21 cellular contexts compared by ENCODE assay signal in genomic region chr9:137002646-137003041, GRCh38. TPM values are rescaled to one million over a fixed set of nuclear protein-coding genes. Genes with fewer than 3 reads are reported as not detected.
"Had no signal": no experiment of that assay in that cellular context is flagged by ENCODE, and none has a peak within 500 bp of the region (broad histone marks: within the 10 kb centered on the region; RNA-seq: fewer than 3 reads in every experiment).

No MANE protein-coding gene starts in this region.

- H3K9me3 ChIP-seq: MG63, SK-N-SH had no signal

- H3K4me3 ChIP-seq: MG63 had no signal

- H3K27me3 ChIP-seq: MG63 had no signal

- H3K36me3 ChIP-seq: MG63 had no signal

- H3K4me2 ChIP-seq: SK-N-SH had no signal

- DNase-seq: Karpas-422, KG1, MG63, NCI-H1092, NCI-H1105 treated with DMSO at 0.1 percent for 48 hours, NCI-H1417 treated with DMSO at 0.1 percent for 48 hours, NCI-H146, NCI-H1694 treated with DMSO at 0.1 percent for 48 hours, NCI-H1930, NCI-H2081 treated with DMSO at 0.1 percent for 48 hours, NCI-H2171, NCI-H226, NCI-H446, NCI-H510A, NCI-H524 treated with DMSO at 0.1 percent for 48 hours, NCI-H69, NCI-H774, RPMI8226, SHP77, SK-N-SH had no signal

- H3K9ac ChIP-seq: SK-N-SH had no signal

RNA-seq across cellular contexts. Expression of gene CLIC3, which starts 6.3 kb away (rescaled TPM):
- total RNA-seq: SK-MEL-5 had no signal

RNA-seq across cellular contexts. Expression of gene LCNL1, which starts 19.9 kb away (rescaled TPM):
- total RNA-seq: SK-MEL-5 had no signal
- polyA plus RNA-seq: SK-N-SH had no signal

RNA-seq across cellular contexts. Expression of gene PTGDS, which starts 25.3 kb away (rescaled TPM):
- total RNA-seq: SK-MEL-5 had no signal
- polyA plus RNA-seq: SK-N-SH had no signal
